ENCODE assay signal across 25 cellular contexts in the genomic region with DNA sequence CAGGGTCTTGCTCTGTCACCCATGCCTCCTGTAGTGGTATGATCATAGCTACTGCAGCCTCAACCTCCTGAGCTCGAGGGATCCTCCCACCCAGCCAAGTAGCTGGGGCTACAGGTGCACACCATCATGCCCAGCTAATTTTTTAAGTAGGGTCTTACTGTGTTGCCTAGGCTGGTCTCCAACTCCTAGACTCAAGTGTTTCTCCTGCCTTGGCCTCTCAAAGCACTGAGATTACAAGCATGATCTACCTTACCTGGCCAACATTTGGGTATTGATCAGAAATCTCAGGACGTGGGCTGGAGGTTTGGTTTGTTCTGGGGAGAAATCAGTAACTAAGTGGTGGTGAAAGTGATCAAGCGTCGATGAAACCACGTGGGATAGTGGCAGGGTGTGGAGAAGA. TPM values are rescaled to one million over a fixed set of nuclear protein-coding genes. Genes with fewer than 3 reads are reported as not detected.
DNase-seq lines count a peak whose midpoint lies in the region; ATAC-seq, FAIRE-seq and TF ChIP-seq lines count a peak whose summit lies in the region.
"Had no signal": no experiment of that assay in that cellular context is flagged by ENCODE, and none has a peak within 500 bp of the region (broad histone marks: within the 10 kb centered on the region; RNA-seq: fewer than 3 reads in every experiment).

No MANE protein-coding gene starts in this region.

- no peaks in the 10 kb centered on the region for H3K36me3 Mint-ChIP-seq in CD8-positive, alpha-beta T cell
- H3K36me3 Mint-ChIP-seq in naive thymus-derived CD4-positive, alpha-beta T cell: no peaks in the 10 kb centered on the region
- H3K36me3 Mint-ChIP-seq: activated naive CD8-positive, alpha-beta T cell; CD4-positive, CD25-positive, alpha-beta regulatory T cell had no signal

- POLR2A ChIA-PET in CD8-positive, alpha-beta T cell (lab: Charles Lee): no interaction called here
- POLR2A ChIA-PET in H1 (lab: Charles Lee; ENCODE audit: partially characterized antibody): interaction anchor here (1.5 kb wide), 1 partner anchor 17 kb away, joined by 3 read pairs; no protein-coding TSS in a partner anchor
- POLR2A ChIA-PET in naive thymus-derived CD4-positive, alpha-beta T cell (lab: Charles Lee): no interaction called here

- no peak overlapping the region for H3K4me3 ChIP-seq in CD8-positive, alpha-beta T cell (ENCODE audit: low read depth, low read length)
- no peak overlapping the region for H3K4me3 ChIP-seq in OCI-LY3 (ENCODE audit: low read length)
- no peak overlapping the region for H3K4me3 ChIP-seq in H1 (ENCODE audit: extremely low read depth in 1 of 4, insufficient read depth in 2 of 4, low read depth in 3 of 4, low read length in 4 of 4)
- H3K4me3 ChIP-seq in neuronal stem cell (ENCODE audit: low read length in 2 of 2): no peak overlapping the region
- H3K4me3 ChIP-seq in naive thymus-derived CD4-positive, alpha-beta T cell (ENCODE audit: low read length): no peak overlapping the region
- H3K4me3 ChIP-seq: ascending aorta, left lung, transverse colon had no signal

- H3K9ac ChIP-seq in OCI-LY3 (ENCODE audit: low read length) (peak overlapping the region; percentile 64; the same call in 1 of the 2 replicates), H1 (replicated peaks in 1 of 4; ENCODE audit: extremely low read depth in 1 of 4, low read depth in 3 of 4, low read length in 3 of 4) (no peak overlapping the region), neuronal stem cell (ENCODE audit: low read depth, low read length, poor library complexity) (no peak overlapping the region)

- no peak overlapping the region for H3K4ac ChIP-seq in H1 (replicated peaks; ENCODE audit: insufficient read length, low read depth, low read length)
- no peak overlapping the region for H3K4ac ChIP-seq in neuronal stem cell (ENCODE audit: low read length)

- H2BK5ac ChIP-seq in H1 (ENCODE audit: low read depth, low read length): peak overlapping the region; percentile 49; the same call in 1 of the 2 replicates
- no peak overlapping the region for H2BK5ac ChIP-seq in neuronal stem cell (ENCODE audit: low read length)

- no peaks in the 10 kb centered on the region for H3K27me3 ChIP-seq in CD8-positive, alpha-beta T cell (ENCODE audit: insufficient read depth, low read length)
- H3K27me3 ChIP-seq in OCI-LY3 (ENCODE audit: low read depth, low read length): no peaks in the 10 kb centered on the region
- no peaks in the 10 kb centered on the region for H3K27me3 ChIP-seq in H1 (replicated peaks in 1 of 4; ENCODE audit: control insufficient read depth in 3 of 4, extremely low read depth in 1 of 4, insufficient read depth in 3 of 4, low read length in 3 of 4)
- no peaks in the 10 kb centered on the region for H3K27me3 ChIP-seq in neuronal stem cell (ENCODE audit: control insufficient read depth in 3 of 3, insufficient read depth in 3 of 3, low read depth in 1 of 3, low read length in 3 of 3)
- no peaks in the 10 kb centered on the region for H3K27me3 ChIP-seq in naive thymus-derived CD4-positive, alpha-beta T cell (ENCODE audit: control insufficient read depth in 2 of 2, insufficient read depth in 2 of 2, low read length in 2 of 2)
- H3K27me3 ChIP-seq: ascending aorta, left lung, transverse colon had no signal

- intact Hi-C loops in CD8-positive, alpha-beta T cell (cut with DNase I, micrococcal nuclease): loop anchor here (10.0 kb wide), 2 partner anchors 396 to 646 kb away; partner anchors contain the start of genes FTO (in 1 of the 2) and RPGRIP1L (in 1 of the 2)
- intact Hi-C loops in naive thymus-derived CD4-positive, alpha-beta T cell (cut with micrococcal nuclease): loop anchor here (5.0 to 10.0 kb wide), 4 partner anchors 163 to 646 kb away; partner anchors contain the start of genes FTO (in 1 of the 2) and RPGRIP1L (in 1 of the 2)

- H2AFZ ChIP-seq in OCI-LY3 (ENCODE audit: low read depth, low read length) (no peak overlapping the region), H1 (ENCODE audit: low read length) (no peak overlapping the region), neuronal stem cell (ENCODE audit: low read length) (no peak overlapping the region)

- H3K23ac ChIP-seq in H1 (ENCODE audit: insufficient read length): no peak overlapping the region
- no peak overlapping the region for H3K23ac ChIP-seq in neuronal stem cell (ENCODE audit: low read depth, low read length, poor library complexity)

- no peaks in the 10 kb centered on the region for H3K9me3 ChIP-seq in CD8-positive, alpha-beta T cell (ENCODE audit: low read length)
- H3K9me3 ChIP-seq in OCI-LY3 (ENCODE audit: insufficient read depth, low read length): no peaks in the 10 kb centered on the region
- H3K9me3 ChIP-seq in H1 (ENCODE audit: insufficient read depth in 2 of 2, low read depth in 1 of 2, low read length in 1 of 2): no peaks in the 10 kb centered on the region
- H3K9me3 ChIP-seq in neuronal stem cell (replicated peaks in 1 of 2; ENCODE audit: control insufficient read depth in 2 of 2, insufficient read depth in 1 of 2, low read depth in 1 of 2, low read length in 2 of 2): no peaks in the 10 kb centered on the region
- no peaks in the 10 kb centered on the region for H3K9me3 ChIP-seq in naive thymus-derived CD4-positive, alpha-beta T cell (ENCODE audit: control insufficient read depth in 2 of 3, low read length in 3 of 3)
- H3K9me3 ChIP-seq: ascending aorta, left lung, transverse colon had no signal

- no peak for TF ChIP-seq RAD21 in H1 (IDR thresholded peaks at IDR 0.05 in 1 of 2, conservative IDR thresholded peaks at IDR 0.05 in 1 of 2; ENCODE audit: low read depth in 2 of 2, low read length in 2 of 2)

- peaks cover 11% of the 10 kb centered on the region; the same call in 1 of the 2 replicates for H3K79me1 ChIP-seq in H1 (ENCODE audit: low read depth, low read length)
- no peaks in the 10 kb centered on the region for H3K79me1 ChIP-seq in neuronal stem cell (ENCODE audit: low read depth, low read length)

- H2BK20ac ChIP-seq in H1 (ENCODE audit: low read length): no peak overlapping the region

- peaks cover 26% of the 10 kb centered on the region for H3K4me1 ChIP-seq in CD8-positive, alpha-beta T cell (ENCODE audit: insufficient read depth, low read length)
- H3K4me1 ChIP-seq in OCI-LY3 (ENCODE audit: low read length) (peaks cover 82% of the 10 kb centered on the region), H1 (replicated peaks in 1 of 4; ENCODE audit: control insufficient read depth in 3 of 4, insufficient read depth in 4 of 4, low read length in 3 of 4) (peaks cover 6 to 14% (median 11%) of the 10 kb centered on the region in 4 experiments; a peak in 5 of 7 replicates), neuronal stem cell (ENCODE audit: control insufficient read depth in 2 of 2, insufficient read depth in 1 of 2, low read depth in 1 of 2, low read length in 2 of 2) (peaks cover 8 to 10% of the 10 kb centered on the region in 2 donors)
- H3K4me1 ChIP-seq in naive thymus-derived CD4-positive, alpha-beta T cell (ENCODE audit: control insufficient read depth in 2 of 2, insufficient read depth in 2 of 2, low read length in 2 of 2): peaks cover 6 to 19% of the 10 kb centered on the region in 2 donors

- H2BK12ac ChIP-seq in H1 (ENCODE audit: low read depth, low read length) (no peak overlapping the region), neuronal stem cell (ENCODE audit: low read length) (no peak overlapping the region)

- no peak overlapping the region for H3K56ac ChIP-seq in H1 (replicated peaks; ENCODE audit: insufficient read length, low read depth, low read length)

- H3K4me3 Mint-ChIP-seq in CD8-positive, alpha-beta T cell: no peak overlapping the region
- no peak overlapping the region for H3K4me3 Mint-ChIP-seq in naive thymus-derived CD4-positive, alpha-beta T cell
- H3K4me3 Mint-ChIP-seq: activated naive CD8-positive, alpha-beta T cell; central memory CD8-positive, alpha-beta T cell had no signal

- H2BK120ac ChIP-seq in H1 (replicated peaks; ENCODE audit: low read depth, low read length) (no peak overlapping the region), neuronal stem cell (ENCODE audit: low read depth, low read length) (no peak overlapping the region)

- H3K9me3 Mint-ChIP-seq in CD8-positive, alpha-beta T cell: no peaks in the 10 kb centered on the region
- H3K9me3 Mint-ChIP-seq in naive thymus-derived CD4-positive, alpha-beta T cell: no peaks in the 10 kb centered on the region
- H3K9me3 Mint-ChIP-seq: CD4-positive, CD25-positive, alpha-beta regulatory T cell; central memory CD8-positive, alpha-beta T cell had no signal

- no peak for TF ChIP-seq CTCF in CD8-positive, alpha-beta T cell (IDR thresholded peaks at IDR 0.05)
- no peak for TF ChIP-seq CTCF in OCI-LY3 (IDR thresholded peaks at IDR 0.05; ENCODE audit: low read depth, low read length)
- no peak for TF ChIP-seq CTCF in H1 (IDR thresholded peaks at IDR 0.05; ENCODE audit: control extremely low read depth in 1 of 3, insufficient read depth in 1 of 3, low read depth in 1 of 3, low read length in 3 of 3)

- no peak for TF ChIP-seq POLR2A in H1 (IDR thresholded peaks at IDR 0.05; ENCODE audit: control extremely low read depth in 1 of 2, low read depth in 2 of 2, low read length in 2 of 2)

- H3K18ac ChIP-seq in H1 (ENCODE audit: extremely low read depth, low read length) (no peak overlapping the region; the same call in 1 of the 2 replicates), neuronal stem cell (ENCODE audit: low read length) (no peak overlapping the region)

- no peak for DNase-seq in CD8-positive, alpha-beta T cell
- DNase-seq in H1 (ENCODE audit: low read depth in 1 of 2, low spot score in 2 of 2) (no peak), neuronal stem cell (ENCODE audit: low spot score) (no peak), DMS79 (lab: John Stamatoyannopoulos, UW) (no peak), islet precursor cell (no peak)
- no peak for DNase-seq in naive thymus-derived CD4-positive, alpha-beta T cell
- DNase-seq: activated CD4-positive, alpha-beta T cell treated with anti-CD3 and anti-CD28 coated beads, Interleukin-2, amount 50 U/mL, for 4 hours; activated CD8-positive, alpha-beta memory T cell treated with anti-CD3 and anti-CD28 coated beads, Interleukin-2, amount 50 U/mL, for 4 hours; CD4-positive, CD25-positive, alpha-beta regulatory T cell; DMS 273 treated with DMSO at 0.1 percent for 48 hours; left lung; NCI-H1105; NCI-H1930; NCI-H2227 treated with DMSO at 0.1 percent for 48 hours; Right ventricle myocardium superior; small intestine; stimulated activated naive CD8-positive, alpha-beta T cell treated with anti-CD3 and anti-CD28 coated beads, Interleukin-15, Interleukin-2, amounts not matched to agents 100 U/mL and 50 U/mL, for 24 hours; T1000; transverse colon had no signal

- TF ChIP-seq EP300 in H1 (IDR thresholded peaks at IDR 0.05; ENCODE audit: borderline replicate concordance in 1 of 2, low read depth in 2 of 2, low read length in 2 of 2): no peak

- no peak for ATAC-seq in CD8-positive, alpha-beta T cell
- ATAC-seq in HG02678 (IDR thresholded peaks at IDR 0.05; ENCODE audit: unreplicated experiment): no peak
- no peak for ATAC-seq in naive thymus-derived CD4-positive, alpha-beta T cell
- ATAC-seq: left lung; stimulated activated naive CD8-positive, alpha-beta T cell treated with anti-CD3 and anti-CD28 coated beads, Interleukin-15, Interleukin-2, amounts not matched to agents 100 U/mL and 50 U/mL, for 24 hours had no signal

- CTCF ChIA-PET in CD8-positive, alpha-beta T cell (lab: Charles Lee): interaction anchor here (7.7 kb wide), 1 partner anchor 101 kb away, joined by 103 read pairs; no protein-coding TSS in a partner anchor
- CTCF ChIA-PET in H1 (lab: Charles Lee; ENCODE audit: partially characterized antibody): interaction anchor here (1.4 to 2.1 kb wide), 3 partner anchors 41 to 149 kb away, joined by 6 read pairs; no protein-coding TSS in a partner anchor
- CTCF ChIA-PET in naive thymus-derived CD4-positive, alpha-beta T cell (lab: Charles Lee): interaction anchor here (1.4 kb wide), 1 partner anchor 101 kb away, joined by 5 read pairs; no protein-coding TSS in a partner anchor

- no peaks in the 10 kb centered on the region for H3K36me3 ChIP-seq in CD8-positive, alpha-beta T cell (ENCODE audit: insufficient read depth, low read length)
- peaks cover 9% of the 10 kb centered on the region for H3K36me3 ChIP-seq in OCI-LY3 (replicated peaks; ENCODE audit: low read depth, low read length)
- H3K36me3 ChIP-seq in H1 (ENCODE audit: control insufficient read depth in 2 of 4, insufficient read depth in 4 of 4, low read length in 3 of 4): no peaks in the 10 kb centered on the region; a peak in 1 of 8 replicates
- H3K36me3 ChIP-seq in neuronal stem cell (replicated peaks in 1 of 2; ENCODE audit: control insufficient read depth in 2 of 2, insufficient read depth in 2 of 2, low read length in 2 of 2): no peaks in the 10 kb centered on the region
- H3K36me3 ChIP-seq in naive thymus-derived CD4-positive, alpha-beta T cell (ENCODE audit: control insufficient read depth in 2 of 3, insufficient read depth in 3 of 3, low read length in 3 of 3): no peaks in the 10 kb centered on the region
- H3K36me3 ChIP-seq: ascending aorta, left lung, transverse colon had no signal

- no peak overlapping the region for H4K8ac ChIP-seq in H1 (ENCODE audit: extremely low read depth, insufficient read depth, low read length)
- H4K8ac ChIP-seq in neuronal stem cell (ENCODE audit: low read depth, low read length): no peak overlapping the region

- no peak overlapping the region for H4K5ac ChIP-seq in H1 (ENCODE audit: insufficient read length, low read depth, low read length)

- no peak overlapping the region for H3K27ac ChIP-seq in CD8-positive, alpha-beta T cell (ENCODE audit: low read depth, low read length)
- H3K27ac ChIP-seq in OCI-LY3 (ENCODE audit: low read length) (peak overlapping the region; percentile 99), H1 (ENCODE audit: low read depth, low read length) (no peak overlapping the region), neuronal stem cell (replicated peaks; ENCODE audit: low read length) (no peak overlapping the region)
- H3K27ac ChIP-seq in naive thymus-derived CD4-positive, alpha-beta T cell (ENCODE audit: low read depth, low read length): no peak overlapping the region
- H3K27ac ChIP-seq: ascending aorta, left lung had no signal

- FAIRE-seq in H1 (lab: Jason Lieb, UNC): no peak
- FAIRE-seq: small intestine had no signal

- H3K4me1 Mint-ChIP-seq in CD8-positive, alpha-beta T cell (ENCODE audit: low read depth): peaks cover 40% of the 10 kb centered on the region
- H3K4me1 Mint-ChIP-seq in naive thymus-derived CD4-positive, alpha-beta T cell: peaks cover 6 to 42% (median 23%) of the 10 kb centered on the region in 7 donors

- 97% methylated on average over 5 of the region's 5 CpGs; no CpG with 5 or more reads in 1 of the 2 experiments for WGBS in H1 (ENCODE audit: extremely low coverage in 1 of 2, insufficient coverage in 1 of 2, insufficient read length in 1 of 2, insufficient replicate concordance in 2 of 2, low coverage in 1 of 2, low lambda C conversion rate in 2 of 2, missing lambda C conversion rate in 1 of 2), 2 experiments
- WGBS in neuronal stem cell (ENCODE audit: extremely low coverage in 2 of 2, insufficient read length in 2 of 2, insufficient replicate concordance in 1 of 2), 2 donors: no CpG with 5 or more reads among the region's 5 CpGs

- H4K20me1 ChIP-seq in OCI-LY3 (ENCODE audit: insufficient read depth, low read length) (no peaks in the 10 kb centered on the region), H1 (replicated peaks in 1 of 2; ENCODE audit: control insufficient read depth in 1 of 2, insufficient read depth in 2 of 2, low read length in 2 of 2) (no peaks in the 10 kb centered on the region)

- H3K4me2 ChIP-seq in OCI-LY3 (ENCODE audit: low read length) (peak overlapping the region; percentile 74), H1 (ENCODE audit: insufficient read depth in 1 of 2, low read depth in 2 of 2, low read length in 2 of 2) (no peak overlapping the region), neuronal stem cell (ENCODE audit: insufficient read depth, low read length, poor library complexity, severe bottlenecking) (no peak overlapping the region)

- H3K27me3 Mint-ChIP-seq in CD8-positive, alpha-beta T cell (ENCODE audit: low read depth): no peaks in the 10 kb centered on the region
- peaks cover 0 to 5% (median 0%) of the 10 kb centered on the region in 5 donors for H3K27me3 Mint-ChIP-seq in naive thymus-derived CD4-positive, alpha-beta T cell
- H3K27me3 Mint-ChIP-seq: activated naive CD8-positive, alpha-beta T cell; CD4-positive, CD25-positive, alpha-beta regulatory T cell; central memory CD8-positive, alpha-beta T cell had no signal

- H2AK5ac ChIP-seq in H1 (ENCODE audit: low read depth, low read length): no peak overlapping the region
- H2AK5ac ChIP-seq in neuronal stem cell (ENCODE audit: low read depth, low read length): peak overlapping the region; percentile 26

- H3K27ac Mint-ChIP-seq in CD8-positive, alpha-beta T cell: peak overlapping the region; percentile 10
- H3K27ac Mint-ChIP-seq in naive thymus-derived CD4-positive, alpha-beta T cell: peak overlapping the region in 1 of 9 donors; percentile 19
- H3K27ac Mint-ChIP-seq: activated naive CD8-positive, alpha-beta T cell; CD4-positive, CD25-positive, alpha-beta regulatory T cell had no signal

- H3K23me2 ChIP-seq in H1 (ENCODE audit: low read depth, low read length): no peaks in the 10 kb centered on the region; the same call in 1 of the 2 replicates

- H4K91ac ChIP-seq in H1 (replicated peaks; ENCODE audit: insufficient read length, low read length) (no peak overlapping the region), neuronal stem cell (ENCODE audit: low read depth, low read length, poor library complexity) (no peak overlapping the region)

- H2BK15ac ChIP-seq in H1 (ENCODE audit: low read length) (no peak overlapping the region; the same call in 1 of the 2 replicates), neuronal stem cell (ENCODE audit: low read length) (no peak overlapping the region)

- H3K14ac ChIP-seq in H1 (ENCODE audit: insufficient read length): no peak overlapping the region
- no peak overlapping the region for H3K14ac ChIP-seq in neuronal stem cell (ENCODE audit: low read length)

- H3K79me2 ChIP-seq in OCI-LY3 (ENCODE audit: low read length) (peaks cover 71% of the 10 kb centered on the region), H1 (ENCODE audit: control insufficient read depth in 1 of 2, insufficient read depth in 2 of 2, low read length in 2 of 2) (peaks cover 0 to 48% of the 10 kb centered on the region in 2 experiments; a peak in 2 of 4 replicates)

RNA-seq across cellular contexts. Expression of gene CHD9, which starts 4.1 kb away (rescaled TPM):
- total RNA-seq in CD8-positive, alpha-beta T cell: 10 to 100 TPM; 23.2 to 23.5 TPM
- total RNA-seq in H1 (2021; fragmentation: NEBNext Ultra II Directional; extraction: Animal tissue kit (Norgen Biotek cat#: 25700)): 27.5 and 32.4 TPM in 2 replicates
- polyA plus RNA-seq in H1 (2011; rRNA removed): 5.9 and 9.9 TPM in 2 replicates
- 12.8 TPM for polyA plus RNA-seq in H1 (2011; cell fraction: cytosol; rRNA removed)
- 8.5 TPM for polyA plus RNA-seq in H1 (2011; cell fraction: nucleus; rRNA removed)
- polyA plus RNA-seq in H1 (2012, experiment 1 of 2): 12.2 to 24.6 TPM (median 15.0 TPM) in 4 replicates
- 1.4 TPM for polyA plus RNA-seq in H1 (2012, experiment 2 of 2)
- 28.1 TPM for polyA plus RNA-seq in H1 (2013, experiment 1 of 2)
- 26.4 TPM for polyA plus RNA-seq in H1 (2013, experiment 2 of 2)
- 73.8 and 104 TPM in 2 replicates for polyA minus RNA-seq in H1 (2011; rRNA and poly(A)+ RNA removed)
- 29.0 TPM for polyA minus RNA-seq in H1 (2011; cell fraction: cytosol; rRNA and poly(A)+ RNA removed)
- polyA minus RNA-seq in H1 (2011; cell fraction: nucleus; rRNA and poly(A)+ RNA removed): 131 TPM
- polyA plus RNA-seq in neuronal stem cell (2013, experiment 1 of 2): 40.5 TPM
- 38.6 TPM for polyA plus RNA-seq in neuronal stem cell (2013, experiment 2 of 2)
- 10 to 100 TPM; 23.8 to 46.4 (median 36.3) TPM for total RNA-seq in naive thymus-derived CD4-positive, alpha-beta T cell
- 10 to 100 TPM; 24.1 to 30.6 TPM for polyA plus RNA-seq in naive thymus-derived CD4-positive, alpha-beta T cell

RNA-seq across cellular contexts. Expression of gene CHD9NB, which starts 6.2 kb away (rescaled TPM):
- not detected for total RNA-seq in CD8-positive, alpha-beta T cell
- 3.8 and 4.5 TPM in 2 replicates for total RNA-seq in H1 (2021; fragmentation: NEBNext Ultra II Directional; extraction: Animal tissue kit (Norgen Biotek cat#: 25700))
- 5.3 and 5.9 TPM in 2 replicates for polyA plus RNA-seq in H1 (2011; rRNA removed)
- 10.1 TPM for polyA plus RNA-seq in H1 (2011; cell fraction: cytosol; rRNA removed)
- polyA plus RNA-seq in H1 (2011; cell fraction: nucleus; rRNA removed): 8.1 TPM
- 6.7 to 11.2 TPM (median 9.3 TPM) in 4 replicates for polyA plus RNA-seq in H1 (2012, experiment 1 of 2)
- 6.5 TPM for polyA plus RNA-seq in H1 (2012, experiment 2 of 2)
- 3.1 TPM for polyA plus RNA-seq in H1 (2013, experiment 1 of 2)
- 2.5 TPM for polyA plus RNA-seq in H1 (2013, experiment 2 of 2)
- 9.4 and 12.5 TPM in 2 replicates for polyA minus RNA-seq in H1 (2011; rRNA and poly(A)+ RNA removed)
- polyA minus RNA-seq in H1 (2011; cell fraction: cytosol; rRNA and poly(A)+ RNA removed): 5.3 TPM
- 29.4 TPM for polyA minus RNA-seq in H1 (2011; cell fraction: nucleus; rRNA and poly(A)+ RNA removed)
- polyA plus RNA-seq in neuronal stem cell (2013, experiment 1 of 2): 4.2 TPM
- polyA plus RNA-seq in neuronal stem cell (2013, experiment 2 of 2): 4.1 TPM
- under 1 TPM in 1 of 5 experiments, not detected in 4; 0.22 TPM for total RNA-seq in naive thymus-derived CD4-positive, alpha-beta T cell
- polyA plus RNA-seq in naive thymus-derived CD4-positive, alpha-beta T cell: not detected
- total RNA-seq: CD4-positive, CD25-positive, alpha-beta regulatory T cell; mononuclear cell had no signal
- polyA plus RNA-seq: CD4-positive, CD25-positive, alpha-beta regulatory T cell had no signal
